In genomic region chr7:100789055-100789454, GRCh38 we compare ENCODE assay signal across 24 cellular contexts. TPM values are rescaled to one million over a fixed set of nuclear protein-coding genes. Genes with fewer than 3 reads are reported as not detected.
A peak's percentile ranks its signal among the peaks of the same experiment; 100 is the strongest.
DNase-seq lines count a peak whose midpoint lies in the region; ATAC-seq and TF ChIP-seq lines count a peak whose summit lies in the region.
"Had no signal": no experiment of that assay in that cellular context is flagged by ENCODE, and none has a peak within 500 bp of the region (broad histone marks: within the 10 kb centered on the region; RNA-seq: fewer than 3 reads in every experiment).

No MANE protein-coding gene starts in this region.

- no peak overlapping the region for H2BK15ac ChIP-seq in mesendoderm (replicated peaks; ENCODE audit: low read depth)

- no peak overlapping the region for H3K9ac ChIP-seq in mesendoderm (ENCODE audit: low read length)

- H3K36me3 ChIP-seq in Caco-2 (ENCODE audit: control insufficient read depth, insufficient read depth, low read length) (no peaks in the 10 kb centered on the region), H7 (replicated peaks; ENCODE audit: control insufficient read depth, insufficient read depth, low read length) (no peaks in the 10 kb centered on the region), mesendoderm (ENCODE audit: control insufficient read depth, insufficient read depth, low read length) (no peaks in the 10 kb centered on the region), esophagus squamous epithelium (no peaks in the 10 kb centered on the region)
- H3K36me3 ChIP-seq: left lung, thoracic aorta had no signal

- BruUV-seq in Caco-2 (replicated peaks; lab: Mats Ljungman, UMichigan), result no TSS peak

- no peak overlapping the region for H4K5ac ChIP-seq in mesendoderm (ENCODE audit: low read length)

- H3K4me3 Mint-ChIP-seq in Caco-2 (ENCODE audit: unreplicated experiment), result no peak overlapping the region
- H3K4me3 Mint-ChIP-seq in WTC11, result no peak overlapping the region
- H3K4me3 Mint-ChIP-seq: activated CD4-positive, alpha-beta T cell treated with anti-CD3 and anti-CD28 coated beads for 36 hours; effector memory CD8-positive, alpha-beta T cell had no signal

- H4K8ac ChIP-seq in mesendoderm (ENCODE audit: low read depth, low read length), result no peak overlapping the region

- TF ChIP-seq CTCF in Caco-2 (IDR thresholded peaks at IDR 0.05; ENCODE audit: insufficient read depth in 1 of 2, low read depth in 1 of 2, low read length in 1 of 2, severe bottlenecking in 1 of 2, unreplicated experiment in 1 of 2), result peak; percentile 19 to 37
- no peak for TF ChIP-seq CTCF in WTC11 (IDR thresholded peaks at IDR 0.05)
- TF ChIP-seq CTCF in esophagus squamous epithelium (IDR thresholded peaks at IDR 0.05), result peak in 1 of 6 experiments; percentile 11

- no peaks in the 10 kb centered on the region for H3K79me1 ChIP-seq in mesendoderm (ENCODE audit: low read length)

- H3K9me3 ChIP-seq in Caco-2 (peaks cover 4% of the 10 kb centered on the region; the same call in 1 of the 2 replicates), esophagus squamous epithelium (peaks cover 0 to 6% (median 0%) of the 10 kb centered on the region in 3 donors)

- CTCF ChIA-PET in Caco-2 (lab: Charles Lee) (interaction anchor here (0.7 to 1.0 kb wide), 3 partner anchors 73 to 156 kb away, joined by 3 to 8 read pairs (median 6); partner anchors contain the start of gene POP7), WTC11 (lab: Charles Lee) (interaction anchor here (0.5 to 5.4 kb wide), 28 partner anchors 11 to 352 kb away, joined by 3 to 58 read pairs (median 4); partner anchors contain the start of genes EPHB4, GIGYF1, POP7 and SLC12A9)

- H3K27me3 ChIP-seq in Caco-2 (replicated peaks; ENCODE audit: control insufficient read depth, insufficient read depth, low read length) (no peaks in the 10 kb centered on the region), H7 (ENCODE audit: control insufficient read depth, insufficient read depth, low read length) (no peaks in the 10 kb centered on the region), mesendoderm (ENCODE audit: insufficient read depth, low read length, poor library complexity) (no peaks in the 10 kb centered on the region), esophagus squamous epithelium (peaks cover 0 to 37% (median 0%) of the 10 kb centered on the region in 4 donors)

- H3K18ac ChIP-seq in mesendoderm (ENCODE audit: low read length), result no peak overlapping the region

- no peak overlapping the region for H3K27ac Mint-ChIP-seq in Caco-2 (ENCODE audit: unreplicated experiment)
- H3K27ac Mint-ChIP-seq in WTC11, result peak overlapping the region; percentile 92; the same call in 1 of the 2 replicates
- H3K27ac Mint-ChIP-seq: activated CD4-positive, alpha-beta T cell treated with anti-CD3 and anti-CD28 coated beads for 36 hours; activated naive CD4-positive, alpha-beta T cell treated with anti-CD3 and anti-CD28 coated beads, Interleukin-2, amount 50 U/mL, for 72 hours; effector memory CD8-positive, alpha-beta T cell had no signal

- peak in 1 of 2 experiments; percentile 39 for DNase-seq in Caco-2
- peak; percentile 76 for DNase-seq in H7
- DNase-seq in WTC11 (ENCODE audit: low spot score), result peak; percentile 66
- peak; percentile 63 for DNase-seq in mesendoderm
- DNase-seq in esophagus squamous epithelium (lab: John Stamatoyannopoulos, UW), result no peak
- DNase-seq in MV-4-11 (lab: John Stamatoyannopoulos, UW), result no peak
- no peak for DNase-seq in GF-D8 (lab: John Stamatoyannopoulos, UW)
- DNase-seq: activated CD4-positive, alpha-beta T cell treated with anti-CD3 and anti-CD28 coated beads for 36 hours; effector memory CD8-positive, alpha-beta T cell; head of caudate nucleus; KG1; left lung; midbrain; NCI-H1930; stimulated activated naive CD4-positive, alpha-beta T cell had no signal

- no CpG with 5 or more reads among the region's 9 CpGs for WGBS in mesendoderm (ENCODE audit: extremely low coverage, insufficient coverage, low lambda C conversion rate)
- 60 to 64% methylated on average over 4 to 8 of the region's 9 CpGs for WGBS in esophagus squamous epithelium, 2 donors

- no peak overlapping the region for H2BK5ac ChIP-seq in mesendoderm (ENCODE audit: low read length)

- H3K23ac ChIP-seq in mesendoderm (ENCODE audit: low read length), result no peak overlapping the region

- H3K4me2 ChIP-seq in mesendoderm (ENCODE audit: low read length), result no peak overlapping the region

- H3K4ac ChIP-seq in mesendoderm (ENCODE audit: low read depth, low read length), result no peak overlapping the region

- peak; percentile 73 for ATAC-seq in WTC11
- ATAC-seq: activated CD4-positive, alpha-beta T cell treated with anti-CD3 and anti-CD28 coated beads for 36 hours; activated naive CD4-positive, alpha-beta T cell treated with anti-CD3 and anti-CD28 coated beads, Interleukin-2, amount 50 U/mL, for 72 hours; effector memory CD8-positive, alpha-beta T cell; left lung had no signal

- TF ChIP-seq POLR2A in esophagus squamous epithelium (IDR thresholded peaks at IDR 0.05), result no peak

- H2BK120ac ChIP-seq in mesendoderm (ENCODE audit: low read depth, low read length), result no peak overlapping the region

- H3K9me3 Mint-ChIP-seq in Caco-2 (ENCODE audit: unreplicated experiment) (no peaks in the 10 kb centered on the region), WTC11 (no peaks in the 10 kb centered on the region)
- H3K9me3 Mint-ChIP-seq: activated naive CD4-positive, alpha-beta T cell treated with anti-CD3 and anti-CD28 coated beads, Interleukin-2, amount 50 U/mL, for 72 hours; effector memory CD8-positive, alpha-beta T cell had no signal

- POLR2A ChIA-PET in Caco-2 (lab: Charles Lee) (no interaction called here), WTC11 (lab: Charles Lee) (interaction anchor here (0.8 to 1.3 kb wide), 3 partner anchors 18 to 359 kb away, joined by 3 to 5 read pairs (median 3); partner anchors contain the start of genes MEPCE and UFSP1)

- no peaks in the 10 kb centered on the region for H3K4me1 ChIP-seq in Caco-2
- H3K4me1 ChIP-seq in mesendoderm (ENCODE audit: control insufficient read depth, low read depth, low read length), result no peaks in the 10 kb centered on the region
- H3K4me1 ChIP-seq in esophagus squamous epithelium, result peaks cover 0 to 4% (median 0%) of the 10 kb centered on the region in 3 donors
- H3K4me1 ChIP-seq: left lung had no signal

- H3K27me3 Mint-ChIP-seq in Caco-2 (ENCODE audit: insufficient read depth, unreplicated experiment) (no peaks in the 10 kb centered on the region), WTC11 (ENCODE audit: low read depth) (peaks cover 5% of the 10 kb centered on the region; the same call in 1 of the 2 replicates)

- H3K79me2 ChIP-seq in mesendoderm (ENCODE audit: control insufficient read depth, insufficient read depth, low read length), result no peaks in the 10 kb centered on the region

- no peak overlapping the region for H2AK5ac ChIP-seq in mesendoderm (ENCODE audit: low read length)

- no peak overlapping the region for H3K56ac ChIP-seq in mesendoderm (ENCODE audit: low read length)

- intact Hi-C loops in Caco-2 (cut with micrococcal nuclease; ENCODE audit: unreplicated experiment) (no loop called here), esophagus squamous epithelium (cut with DNase I) (no loop called here)

- H3K4me1 Mint-ChIP-seq in Caco-2 (ENCODE audit: low read depth, unreplicated experiment) (peaks cover under 1% of the 10 kb centered on the region), WTC11 (peaks cover 18% of the 10 kb centered on the region)

- H3K36me3 Mint-ChIP-seq in Caco-2 (ENCODE audit: insufficient read depth, unreplicated experiment), result no peaks in the 10 kb centered on the region
- no peaks in the 10 kb centered on the region for H3K36me3 Mint-ChIP-seq in WTC11

- H3K27ac ChIP-seq in mesendoderm (ENCODE audit: low read depth, low read length) (no peak overlapping the region), esophagus squamous epithelium (no peak overlapping the region)
- H3K27ac ChIP-seq: left lung, skin epidermis, thoracic aorta had no signal

- H3K4me3 ChIP-seq in Caco-2 (ENCODE audit: low read depth, low read length), result no peak overlapping the region
- no peak overlapping the region for H3K4me3 ChIP-seq in H7 (ENCODE audit: insufficient read depth, low read depth, low read length)
- H3K4me3 ChIP-seq in mesendoderm (ENCODE audit: low read length), result no peak overlapping the region
- no peak overlapping the region for H3K4me3 ChIP-seq in esophagus squamous epithelium
- H3K4me3 ChIP-seq: left lung, skin epidermis, thoracic aorta had no signal

TF ChIP-seq in WTC11, 78 proteins besides CTCF, POLR2A, EP300 and RAD21 (continues in another document):
- TF ChIP-seq ATF1 (CRISPR knock-in tag; IDR thresholded peaks at IDR 0.05) (no peak), TP53 (CRISPR knock-in tag; IDR thresholded peaks at IDR 0.05) (no peak), MAX (CRISPR knock-in tag; IDR thresholded peaks at IDR 0.05) (no peak), ELF4 (CRISPR knock-in tag; IDR thresholded peaks at IDR 0.05; ENCODE audit: low read depth) (no peak)

RNA-seq across cellular contexts. Expression of gene EPHB4, which starts 38.3 kb away (rescaled TPM):
- total RNA-seq in Caco-2 (2022) (112 and 117 TPM in 2 replicates), WTC11 (2021) (99.7 to 120 TPM (median 104 TPM) in 3 replicates), esophagus squamous epithelium (10 to 100 TPM; 29.1 to 55.0 (median 36.5) TPM)
- 141 and 143 TPM in 2 replicates for total RNA-seq in H7 (2014; rRNA removed; shearing (Covaris generic))
- 64.2 TPM for polyA plus RNA-seq in mesendoderm (2013, experiment 1 of 2)
- polyA plus RNA-seq in mesendoderm (2013, experiment 2 of 2), result 64.1 TPM

RNA-seq across cellular contexts. Expression of gene ZAN, which starts 55.7 kb away (rescaled TPM):
- total RNA-seq in Caco-2 (2022) (not detected in 2 replicates), WTC11 (2021) (0.02 to 0.07 TPM (median 0.02 TPM) in 3 replicates), esophagus squamous epithelium (under 1 TPM in 1 of 4 donors, not detected in 3; 0.04 TPM)
- total RNA-seq in H7 (2014; rRNA removed; shearing (Covaris generic)), result 0.03 TPM in 1 of 2 replicates, not detected in the other
- 0.01 TPM for polyA plus RNA-seq in mesendoderm (2013, experiment 1 of 2)
- polyA plus RNA-seq in mesendoderm (2013, experiment 2 of 2), result 0.01 TPM
- total RNA-seq: activated CD4-positive, alpha-beta T cell treated with anti-CD3 and anti-CD28 coated beads for 36 hours; activated naive CD4-positive, alpha-beta T cell treated with anti-CD3 and anti-CD28 coated beads, Interleukin-2, amount 50 U/mL, for 72 hours; chondrocyte; Daoy; fibroblast of lung; left lung; NCI-H460; pulmonary artery endothelial cell; thoracic aorta had no signal
- polyA plus RNA-seq: fibroblast of lung, neural cell had no signal

Comparison
In these comparisons a context has a peak if more than half of its experiments do, and no peak if none do; other contexts are left out.
1. DNase-seq: peak in H7 (single experiment), WTC11 (single experiment) and mesendoderm (single experiment); none in esophagus squamous epithelium (single experiment), MV-4-11 (single experiment) and GF-D8 (single experiment).